ENCODE assay signal across 11 cellular contexts in the genomic region with DNA sequence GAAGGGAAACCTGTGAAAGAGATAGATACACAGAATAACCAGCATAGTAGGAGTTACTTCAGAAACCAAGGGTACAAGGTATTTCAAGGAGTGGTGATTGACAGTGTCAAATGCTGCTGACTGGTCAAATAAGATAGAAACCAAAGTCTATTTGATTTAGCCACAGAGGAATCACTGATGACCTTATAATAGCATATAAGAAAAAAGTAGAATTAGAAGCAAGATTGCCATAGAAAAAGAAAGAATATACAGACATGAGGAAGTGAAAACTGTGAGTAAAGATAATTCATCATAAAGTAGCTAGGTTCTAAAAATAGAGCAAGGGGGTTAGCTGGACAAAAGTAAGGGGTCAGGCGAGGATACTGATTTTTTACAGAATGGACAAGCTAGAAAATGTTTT. TPM values are rescaled to one million over a fixed set of nuclear protein-coding genes. Genes with fewer than 3 reads are reported as not detected.
A peak's percentile ranks its signal among the peaks of the same experiment; 100 is the strongest.
DNase-seq lines count a peak whose midpoint lies in the region; ATAC-seq and TF ChIP-seq lines count a peak whose summit lies in the region.
"Had no signal": no experiment of that assay in that cellular context is flagged by ENCODE, and none has a peak within 500 bp of the region (broad histone marks: within the 10 kb centered on the region; RNA-seq: fewer than 3 reads in every experiment).

No MANE protein-coding gene starts in this region.

- no peaks in the 10 kb centered on the region for H3K79me2 ChIP-seq in trophoblast cell (ENCODE audit: control insufficient read depth, insufficient read depth, low read length, poor library complexity)

- no peak overlapping the region for H2BK120ac ChIP-seq in trophoblast cell (ENCODE audit: insufficient read depth, low read length, poor library complexity)

- H3K4me3 ChIP-seq in BLaER1 (no peak overlapping the region), trophoblast cell (ENCODE audit: low read depth, low read length) (no peak overlapping the region)
- H3K4me3 ChIP-seq: HAP-1 had no signal

- no peak overlapping the region for H3K18ac ChIP-seq in trophoblast cell (ENCODE audit: low read length)

- no peak overlapping the region for H2AK5ac ChIP-seq in trophoblast cell (ENCODE audit: low read length)

- no peak overlapping the region for H3K23ac ChIP-seq in trophoblast cell (ENCODE audit: low read length)

- no peak overlapping the region for H4K12ac ChIP-seq in trophoblast cell (ENCODE audit: low read depth, low read length)

- H2BK12ac ChIP-seq in trophoblast cell (ENCODE audit: low read length), result no peak overlapping the region

- H3K27ac ChIP-seq in BLaER1, result no peak overlapping the region
- H3K27ac ChIP-seq in trophoblast cell (ENCODE audit: low read depth, low read length), result no peak overlapping the region

- no peak overlapping the region for H4K91ac ChIP-seq in trophoblast cell (ENCODE audit: low read depth, low read length)

- H3K79me1 ChIP-seq in trophoblast cell (ENCODE audit: low read length), result no peaks in the 10 kb centered on the region

- H3K9ac ChIP-seq in BLaER1 (no peak overlapping the region), trophoblast cell (ENCODE audit: low read length) (no peak overlapping the region)

- H3K14ac ChIP-seq in trophoblast cell (ENCODE audit: low read length), result no peak overlapping the region

- no peak overlapping the region for H3K4me3 Mint-ChIP-seq in type B pancreatic cell
- H3K4me3 Mint-ChIP-seq: neural crest cell had no signal

- H3K27ac Mint-ChIP-seq in type B pancreatic cell, result no peak overlapping the region

- peaks cover 99% of the 10 kb centered on the region for H4K20me1 ChIP-seq in BLaER1

- peaks cover 20% of the 10 kb centered on the region for H3K36me3 Mint-ChIP-seq in type B pancreatic cell

- peaks cover 5% of the 10 kb centered on the region for H3K9me3 Mint-ChIP-seq in type B pancreatic cell

- peaks cover 66% of the 10 kb centered on the region for H3K36me3 ChIP-seq in BLaER1
- peaks cover 0 to 2% of the 10 kb centered on the region in 2 experiments for H3K36me3 ChIP-seq in trophoblast cell (ENCODE audit: control insufficient read depth in 1 of 2, insufficient read depth in 2 of 2, low read length in 2 of 2)
- H3K36me3 ChIP-seq: HAP-1 had no signal

- H3K9me3 ChIP-seq in BLaER1, result peaks cover 25% of the 10 kb centered on the region
- H3K9me3 ChIP-seq in trophoblast cell (ENCODE audit: insufficient read depth, low read depth, low read length), result no peaks in the 10 kb centered on the region

- H3K4me1 ChIP-seq in BLaER1 (peaks cover 18% of the 10 kb centered on the region), trophoblast cell (ENCODE audit: control insufficient read depth in 1 of 2, insufficient read depth in 2 of 2, low read length in 2 of 2) (no peaks in the 10 kb centered on the region)
- H3K4me1 ChIP-seq: HAP-1 had no signal

- no CpG with 5 or more reads among the region's 1 CpG for WGBS in trophoblast cell (ENCODE audit: extremely low coverage, insufficient coverage, insufficient read length)

- no peak overlapping the region for H2BK5ac ChIP-seq in trophoblast cell (ENCODE audit: low read depth, low read length, poor library complexity)

- H3K27me3 ChIP-seq in BLaER1, result no peaks in the 10 kb centered on the region
- H3K27me3 ChIP-seq in trophoblast cell (ENCODE audit: insufficient read depth, low read length), result no peaks in the 10 kb centered on the region

- no peak overlapping the region for H3K4ac ChIP-seq in trophoblast cell (ENCODE audit: low read depth, low read length)

- no peaks in the 10 kb centered on the region for H3K27me3 Mint-ChIP-seq in type B pancreatic cell

- peak; percentile 52 for ATAC-seq in GM19043 (IDR thresholded peaks at IDR 0.05; ENCODE audit: low read depth, unreplicated experiment)
- ATAC-seq in HG02852 (IDR thresholded peaks at IDR 0.05; ENCODE audit: unreplicated experiment), result peak; percentile 69
- ATAC-seq in left lobe of liver, result no peak

- H3K4me2 ChIP-seq in BLaER1, result peak overlapping the region; percentile 23; the same call in 1 of the 2 replicates
- no peak overlapping the region for H3K4me2 ChIP-seq in trophoblast cell (ENCODE audit: low read length)

- no peak overlapping the region for H4K8ac ChIP-seq in trophoblast cell (ENCODE audit: low read depth, low read length)

- TF ChIP-seq CTCF in type B pancreatic cell (conservative IDR thresholded peaks at IDR 0.05), result no peak

- H2AFZ ChIP-seq in trophoblast cell (ENCODE audit: insufficient read depth, low read length, poor library complexity), result no peak overlapping the region

- DNase-seq in MV-4-11 (lab: John Stamatoyannopoulos, UW) (peak; percentile 75), left lobe of liver (ENCODE audit: low spot score) (no peak), NCI-H1930 (lab: John Stamatoyannopoulos, UW) (no peak), type B pancreatic cell (ENCODE audit: extremely low spot score, unreplicated experiment) (no peak), trophoblast cell (no peak)
- DNase-seq: erythroblast had no signal

- H3K4me1 Mint-ChIP-seq in type B pancreatic cell (ENCODE audit: unreplicated experiment), result peaks cover 10% of the 10 kb centered on the region

RNA-seq across cellular contexts. Expression of a gene that starts 14.2 kb away (rescaled TPM):
- 17.1 TPM for total RNA-seq in left lobe of liver
- 29.7 and 37.3 TPM in 2 replicates for total RNA-seq in type B pancreatic cell (ENCODE audit: low replicate concordance)
- polyA plus RNA-seq in trophoblast cell (2013), result 12.0 and 12.4 TPM in 2 replicates
